ENCODE assay signal across 1 cellular context in the genomic region with DNA sequence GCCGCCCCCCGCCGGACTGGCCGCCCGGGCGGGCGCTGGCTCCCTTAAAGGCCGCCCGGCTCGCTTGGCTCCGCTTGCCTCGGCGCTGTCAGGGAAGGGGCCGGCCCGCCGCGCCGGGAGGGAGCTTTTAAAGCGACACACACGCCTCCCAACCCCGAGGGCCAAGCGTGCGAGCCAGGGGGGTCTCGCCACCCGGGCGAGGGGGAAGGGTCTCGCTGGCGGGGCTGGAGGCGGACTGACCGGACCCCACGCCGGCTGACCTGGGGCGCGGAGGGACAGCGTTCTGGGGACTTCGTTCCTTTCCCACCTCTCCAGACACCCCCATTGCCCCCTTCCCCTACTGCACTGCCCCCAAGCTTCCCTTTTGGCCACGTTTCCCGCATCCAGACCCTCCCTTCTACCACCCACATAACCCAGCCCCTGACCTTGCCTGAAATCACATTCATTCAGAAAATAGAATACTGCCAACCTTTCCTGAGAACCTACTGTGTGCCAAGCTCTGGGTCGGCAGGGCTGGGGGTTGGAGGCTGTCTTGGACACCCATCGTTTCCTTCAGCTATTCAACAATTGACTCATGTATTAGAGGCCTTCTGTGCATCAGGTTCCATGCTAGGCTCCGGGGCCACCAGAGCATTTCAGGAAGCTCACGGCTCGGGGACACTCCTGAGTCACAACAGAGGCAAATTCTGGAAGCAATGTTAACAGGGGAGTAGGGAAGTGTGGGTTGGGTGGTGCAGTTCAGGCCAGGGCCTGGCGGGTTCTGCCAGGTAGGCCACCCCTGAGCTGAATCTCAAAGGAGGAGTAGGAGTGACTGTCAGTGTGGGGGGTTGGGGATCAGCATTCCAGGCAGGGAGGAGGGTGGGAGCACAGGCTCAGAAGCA.
TF ChIP-seq lines count a peak whose summit lies in the region.

A gene with protein sequence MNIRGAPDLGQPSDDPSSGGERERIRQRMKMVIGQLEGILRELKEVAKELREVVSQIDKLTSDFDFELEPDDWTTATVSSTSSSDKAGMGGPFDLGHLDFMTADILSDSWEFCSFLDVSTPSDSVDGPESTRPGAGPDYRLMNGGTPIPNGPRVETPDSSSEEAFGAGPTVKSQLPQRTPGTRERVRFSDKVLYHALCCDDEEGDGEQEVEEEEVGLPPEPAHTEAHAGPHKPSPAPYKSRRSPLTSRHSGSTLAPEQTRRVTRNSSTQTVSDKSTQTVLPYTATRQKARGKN (minus strand): TSS at position 102 of the 881 bp plus-strand sequence. CDS start 2,221 bp downstream, outside the sequence.

TF ChIP-seq in IMR-90, 13 proteins besides CTCF, POLR2A, EP300 and RAD21 (continued from another document):
- TF ChIP-seq, protein P1, sequence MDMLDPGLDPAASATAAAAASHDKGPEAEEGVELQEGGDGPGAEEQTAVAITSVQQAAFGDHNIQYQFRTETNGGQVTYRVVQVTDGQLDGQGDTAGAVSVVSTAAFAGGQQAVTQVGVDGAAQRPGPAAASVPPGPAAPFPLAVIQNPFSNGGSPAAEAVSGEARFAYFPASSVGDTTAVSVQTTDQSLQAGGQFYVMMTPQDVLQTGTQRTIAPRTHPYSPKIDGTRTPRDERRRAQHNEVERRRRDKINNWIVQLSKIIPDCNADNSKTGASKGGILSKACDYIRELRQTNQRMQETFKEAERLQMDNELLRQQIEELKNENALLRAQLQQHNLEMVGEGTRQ (IDR thresholded peaks at IDR 0.05; ENCODE audit: low read depth, low read length), result no peak
